In the genomic region with DNA sequence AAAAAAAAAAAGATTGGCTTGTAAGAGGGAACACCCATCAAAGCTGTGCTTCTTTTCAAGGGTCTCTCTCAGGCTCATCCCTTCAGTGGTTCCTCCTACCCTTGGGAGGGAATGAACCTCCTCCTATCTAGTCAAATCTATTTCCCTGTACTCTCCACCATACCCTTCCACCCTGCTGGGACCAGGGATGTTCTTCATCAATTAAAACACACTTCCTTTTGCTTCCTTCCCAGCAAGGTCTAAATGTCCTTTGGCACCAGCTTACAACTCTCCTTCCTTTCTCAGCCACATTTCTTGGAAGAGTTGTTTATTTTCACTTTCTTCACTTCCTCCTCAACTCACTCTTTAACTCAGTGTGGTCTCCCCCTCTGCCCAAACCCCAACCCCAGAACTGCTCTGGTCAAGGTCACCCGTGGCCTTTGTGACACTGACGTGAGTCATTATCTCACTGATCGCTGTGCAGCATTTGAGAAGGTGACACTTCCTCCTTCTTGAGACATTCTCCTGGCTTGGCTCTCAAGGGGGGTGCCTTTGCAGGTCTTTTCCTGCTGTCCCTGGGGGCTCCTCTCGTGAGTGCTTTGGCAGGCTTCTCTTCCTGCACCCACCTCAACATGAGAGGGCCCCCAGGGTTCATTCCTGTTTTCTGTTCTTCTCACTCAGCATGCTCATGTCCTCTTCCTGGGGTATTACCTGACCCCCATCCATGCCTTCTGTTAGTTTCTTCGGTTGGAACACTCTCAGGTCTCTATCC, we compare ENCODE assay signal across 10 cellular contexts.
A peak's percentile ranks its signal among the peaks of the same experiment; 100 is the strongest.
DNase-seq lines count a peak whose midpoint lies in the region; ATAC-seq and TF ChIP-seq lines count a peak whose summit lies in the region.
"Had no signal": no experiment of that assay in that cellular context is flagged by ENCODE, and none has a peak within 500 bp of the region (broad histone marks: within the 10 kb centered on the region; RNA-seq: fewer than 3 reads in every experiment).

No MANE protein-coding gene starts in this region.

- intact Hi-C loops in Panc1 (cut with micrococcal nuclease; ENCODE audit: unreplicated experiment): no loop called here
- intact Hi-C loops in mucosa of descending colon (cut with DNase I, micrococcal nuclease): no loop called here

- in situ Hi-C loops in Panc1 (cut with HindIII; ENCODE audit: low pct_unique_long_range_greater_than_20kb, low sequenced_read_pairs): no loop called here

- TF ChIP-seq POLR2A in GM18505 (IDR thresholded peaks at IDR 0.05; ENCODE audit: borderline replicate concordance, extremely low read depth, insufficient read depth, insufficient read length): no peak

- CTCF ChIA-PET in Panc1 (lab: Charles Lee): no interaction called here

- BruUV-seq in Panc1 (replicated peaks; lab: Mats Ljungman, UMichigan): no TSS peak

- DNase-seq in Panc1 (ENCODE audit: low read depth, low spot score) (no peak), mucosa of descending colon (no peak), NCI-H128 (lab: John Stamatoyannopoulos, UW; ENCODE audit: unreplicated experiment) (no peak), NCI-H146 (lab: John Stamatoyannopoulos, UW) (no peak), coronary artery (ENCODE audit: low spot score) (no peak), GM03348 (ENCODE audit: low spot score) (no peak)
- DNase-seq: kidney had no signal

- H3K4me1 ChIP-seq in Panc1 (ENCODE audit: control insufficient read depth, insufficient read depth, low read length): no peaks in the 10 kb centered on the region
- H3K4me1 ChIP-seq in mucosa of descending colon (ENCODE audit: low read depth): no peaks in the 10 kb centered on the region
- H3K4me1 ChIP-seq: breast epithelium had no signal

- H3K9me3 ChIP-seq in Panc1 (ENCODE audit: control insufficient read depth, insufficient read depth, low read depth, low read length): peaks cover 7% of the 10 kb centered on the region; the same call in 1 of the 2 replicates
- H3K9me3 ChIP-seq in mucosa of descending colon: peaks cover 5% of the 10 kb centered on the region
- H3K9me3 ChIP-seq: breast epithelium had no signal

- H3K36me3 ChIP-seq in Panc1 (ENCODE audit: control insufficient read depth, insufficient read depth, low read length) (no peaks in the 10 kb centered on the region), mucosa of descending colon (ENCODE audit: low read depth) (no peaks in the 10 kb centered on the region)
- H3K36me3 ChIP-seq: breast epithelium had no signal

- ATAC-seq in GM18505 (IDR thresholded peaks at IDR 0.05; ENCODE audit: unreplicated experiment) (peak; percentile 55), HG02588 (IDR thresholded peaks at IDR 0.05; ENCODE audit: unreplicated experiment) (peak; percentile 51), Panc1 (no peak), mucosa of descending colon (peak; percentile 74)

- H3K4me3 ChIP-seq in Panc1 (ENCODE audit: low read depth in 2 of 2, low read length in 2 of 2) (no peak overlapping the region), mucosa of descending colon (no peak overlapping the region), coronary artery (no peak overlapping the region)
- H3K4me3 ChIP-seq: breast epithelium had no signal

- TF ChIP-seq CTCF in Panc1 (IDR thresholded peaks at IDR 0.05) (no peak), mucosa of descending colon (IDR thresholded peaks at IDR 0.05) (no peak), coronary artery (IDR thresholded peaks at IDR 0.05) (no peak)

- POLR2A ChIA-PET in Panc1 (lab: Charles Lee): no interaction called here

- H3K27me3 ChIP-seq in Panc1 (ENCODE audit: control insufficient read depth, insufficient read depth, low read length): no peaks in the 10 kb centered on the region
- H3K27me3 ChIP-seq: breast epithelium had no signal

- H3K27ac ChIP-seq in Panc1 (ENCODE audit: low read length) (0 out of 2 replicates have a peak overlapping the region, but pooled peaks have one; percentile 6), coronary artery (no peak overlapping the region)
- H3K27ac ChIP-seq: breast epithelium had no signal
